25 cellular contexts compared by ENCODE assay signal in the genomic region with DNA sequence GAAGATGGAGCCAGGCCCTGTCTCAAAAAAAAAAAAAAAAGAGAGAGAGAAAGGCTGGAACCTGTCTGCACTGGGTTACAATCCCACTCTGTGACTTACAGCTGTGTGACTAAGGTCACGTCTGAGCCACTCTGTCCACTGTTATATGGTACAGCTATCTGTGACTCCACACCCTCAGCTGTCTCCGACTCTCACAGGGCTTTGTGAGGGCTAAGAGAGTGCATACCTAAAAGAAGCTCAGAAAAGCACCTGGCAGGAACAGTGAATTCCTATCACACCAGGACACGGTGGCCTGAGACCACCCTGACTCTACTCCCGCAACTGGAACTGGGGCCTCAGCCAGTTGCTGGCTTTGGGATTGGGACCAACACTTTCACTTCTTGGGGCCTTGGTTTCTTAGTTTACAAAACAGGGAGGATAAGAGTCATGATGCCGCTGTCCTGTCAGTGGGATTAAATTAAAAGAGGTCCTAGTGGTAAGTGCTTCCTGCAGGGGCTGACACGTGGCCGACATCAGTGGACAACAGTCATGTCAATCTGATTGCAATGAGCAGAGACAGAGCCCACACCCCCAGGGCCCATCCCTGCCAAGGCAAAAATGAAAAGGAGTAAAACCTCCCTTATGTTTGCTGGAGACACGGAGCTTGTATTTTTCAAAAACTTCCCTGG. TPM values are rescaled to one million over a fixed set of nuclear protein-coding genes. Genes with fewer than 3 reads are reported as not detected.
DNase-seq lines count a peak whose midpoint lies in the region; ATAC-seq, FAIRE-seq and TF ChIP-seq lines count a peak whose summit lies in the region.
"Had no signal": no experiment of that assay in that cellular context is flagged by ENCODE, and none has a peak within 500 bp of the region (broad histone marks: within the 10 kb centered on the region; RNA-seq: fewer than 3 reads in every experiment).

No MANE protein-coding gene starts in this region.

- no peak overlapping the region for H3K4me2 ChIP-seq in H1 (ENCODE audit: insufficient read depth in 1 of 2, low read depth in 2 of 2, low read length in 2 of 2)

- no peak overlapping the region for H3K4ac ChIP-seq in H1 (replicated peaks; ENCODE audit: insufficient read length, low read depth, low read length)

- no peak overlapping the region for H3K14ac ChIP-seq in H1 (ENCODE audit: insufficient read length)

- 79% methylated on average over 8 of the region's 8 CpGs; no CpG with 5 or more reads in 1 of the 2 experiments for WGBS in H1 (ENCODE audit: extremely low coverage in 1 of 2, insufficient coverage in 1 of 2, insufficient read length in 1 of 2, insufficient replicate concordance in 2 of 2, low coverage in 1 of 2, low lambda C conversion rate in 2 of 2, missing lambda C conversion rate in 1 of 2), 2 experiments
- 64 to 80% methylated on average over 8 of the region's 8 CpGs for WGBS in upper lobe of left lung, 2 donors

- DNase-seq in NCI-H2029 treated with DMSO at 0.1 percent for 48 hours (lab: John Stamatoyannopoulos, UW) (peak; percentile 52), NCI-H2029 (lab: John Stamatoyannopoulos, UW) (no peak), OCI-M1 (lab: John Stamatoyannopoulos, UW) (peak; percentile 61), H1 (ENCODE audit: low read depth in 1 of 2, low spot score in 2 of 2) (no peak), progenitor cell of endocrine pancreas (ENCODE audit: low spot score, unreplicated experiment) (no peak), upper lobe of left lung (no peak), retina (no peak), dedifferentiated amniotic fluid mesenchymal stem cell (ENCODE audit: extremely low spot score) (no peak)
- DNase-seq: 8988T; activated B cell treated with CpG ODN at 0.5 μM for 24 hours; activated CD8-positive, alpha-beta T cell treated with anti-CD3 and anti-CD28 coated beads for 36 hours; activated T-cell treated with anti-CD3 and anti-CD28 coated beads, Interleukin-2, amount 50 U/mL, for 4 hours; effector CD8-positive, alpha-beta T cell; GOT3; NCI-H1436 treated with DMSO at 0.1 percent for 48 hours; NCI-H2227 treated with DMSO at 0.1 percent for 48 hours; T-helper 1 cell had no signal

- no peak overlapping the region for H4K5ac ChIP-seq in H1 (ENCODE audit: insufficient read length, low read depth, low read length)

- H3K36me3 ChIP-seq in H1 (ENCODE audit: control insufficient read depth in 2 of 4, insufficient read depth in 4 of 4, low read length in 3 of 4), result no peaks in the 10 kb centered on the region
- no peaks in the 10 kb centered on the region for H3K36me3 ChIP-seq in upper lobe of left lung
- H3K36me3 ChIP-seq: BLaER1 treated with 17β-estradiol and CSF1 and Interleukin-3, amounts not matched to agents 10 nM and 100 nM; breast epithelium had no signal

- TF ChIP-seq RAD21 in H1 (IDR thresholded peaks at IDR 0.05 in 1 of 2, conservative IDR thresholded peaks at IDR 0.05 in 1 of 2; ENCODE audit: low read depth in 2 of 2, low read length in 2 of 2), result no peak

- H3K56ac ChIP-seq in H1 (replicated peaks; ENCODE audit: insufficient read length, low read depth, low read length), result no peak overlapping the region

- no peaks in the 10 kb centered on the region for H4K20me1 ChIP-seq in H1 (replicated peaks in 1 of 2; ENCODE audit: control insufficient read depth in 1 of 2, insufficient read depth in 2 of 2, low read length in 2 of 2)
- H4K20me1 ChIP-seq: BLaER1 treated with 17β-estradiol and CSF1 and Interleukin-3, amounts not matched to agents 10 nM and 100 nM had no signal

- peaks cover 29% of the 10 kb centered on the region for H3K4me1 Mint-ChIP-seq in progenitor cell of endocrine pancreas (ENCODE audit: low read depth)
- H3K4me1 Mint-ChIP-seq: activated B cell treated with CpG ODN at 0.5 μM for 24 hours had no signal

- no peak for TF ChIP-seq POLR2A in H1 (IDR thresholded peaks at IDR 0.05; ENCODE audit: control extremely low read depth in 1 of 2, low read depth in 2 of 2, low read length in 2 of 2)
- TF ChIP-seq POLR2A in upper lobe of left lung (IDR thresholded peaks at IDR 0.05), result no peak

- H3K4me1 ChIP-seq in H1 (replicated peaks in 1 of 4; ENCODE audit: control insufficient read depth in 3 of 4, insufficient read depth in 4 of 4, low read length in 3 of 4), result peaks cover 0 to 4% (median 2%) of the 10 kb centered on the region in 4 experiments; a peak in 3 of 7 replicates
- peaks cover 12 to 24% (median 19%) of the 10 kb centered on the region in 4 donors for H3K4me1 ChIP-seq in upper lobe of left lung
- H3K4me1 ChIP-seq: breast epithelium had no signal

- 0 out of 2 replicates have a peak overlapping the region, but pooled peaks have one; percentile 39 for H2AK5ac ChIP-seq in H1 (ENCODE audit: low read depth, low read length)

- POLR2A ChIA-PET in H1 (lab: Charles Lee; ENCODE audit: partially characterized antibody), result interaction anchor here (0.9 kb wide), 2 partner anchors 8 to 15 kb away, joined by 3 read pairs; no protein-coding TSS in a partner anchor

- H2BK20ac ChIP-seq in H1 (ENCODE audit: low read length), result 0 out of 2 replicates have a peak overlapping the region, but pooled peaks have one; percentile 93

- no peak for ATAC-seq in upper lobe of left lung (ENCODE audit: low FRiP score in 2 of 2)
- ATAC-seq: activated CD8-positive, alpha-beta T cell treated with anti-CD3 and anti-CD28 coated beads for 36 hours; activated T-cell treated with anti-CD3 and anti-CD28 coated beads, Interleukin-2, amount 50 U/mL, for 4 hours had no signal

- no peak for FAIRE-seq in H1 (lab: Jason Lieb, UNC)

- H2BK5ac ChIP-seq in H1 (ENCODE audit: low read depth, low read length), result no peak overlapping the region

- no peak overlapping the region for H2BK120ac ChIP-seq in H1 (replicated peaks; ENCODE audit: low read depth, low read length)

- H3K79me1 ChIP-seq in H1 (ENCODE audit: low read depth, low read length), result no peaks in the 10 kb centered on the region

- H3K27ac Mint-ChIP-seq in progenitor cell of endocrine pancreas, result peak overlapping the region; percentile 70
- H3K27ac Mint-ChIP-seq: activated B cell treated with CpG ODN at 0.5 μM for 24 hours; activated CD8-positive, alpha-beta T cell treated with anti-CD3 and anti-CD28 coated beads for 36 hours; activated naive CD8-positive, alpha-beta T cell had no signal

- H3K27me3 ChIP-seq in H1 (replicated peaks in 1 of 4; ENCODE audit: control insufficient read depth in 3 of 4, extremely low read depth in 1 of 4, insufficient read depth in 3 of 4, low read length in 3 of 4) (no peaks in the 10 kb centered on the region), upper lobe of left lung (no peaks in the 10 kb centered on the region)
- H3K27me3 ChIP-seq: BLaER1 treated with 17β-estradiol and CSF1 and Interleukin-3, amounts not matched to agents 10 nM and 100 nM; breast epithelium had no signal

- H4K8ac ChIP-seq in H1 (ENCODE audit: extremely low read depth, insufficient read depth, low read length), result 0 out of 2 replicates have a peak overlapping the region, but pooled peaks have one; percentile 11

- H3K79me2 ChIP-seq in H1 (ENCODE audit: control insufficient read depth in 1 of 2, insufficient read depth in 2 of 2, low read length in 2 of 2), result no peaks in the 10 kb centered on the region

- no peak overlapping the region for H3K23ac ChIP-seq in H1 (ENCODE audit: insufficient read length)

- H3K9ac ChIP-seq in H1 (replicated peaks in 1 of 4; ENCODE audit: extremely low read depth in 1 of 4, low read depth in 3 of 4, low read length in 3 of 4), result 0 out of 7 replicates have a peak overlapping the region, but pooled peaks of 1 of the 4 experiments have one; percentile 21
- H3K9ac ChIP-seq: BLaER1 treated with 17β-estradiol and CSF1 and Interleukin-3, amounts not matched to agents 10 nM and 100 nM had no signal

- TF ChIP-seq EP300 in H1 (IDR thresholded peaks at IDR 0.05; ENCODE audit: borderline replicate concordance in 1 of 2, low read depth in 2 of 2, low read length in 2 of 2) (no peak), upper lobe of left lung (IDR thresholded peaks at IDR 0.05) (no peak)

- H3K27me3 Mint-ChIP-seq in progenitor cell of endocrine pancreas, result peaks cover 70% of the 10 kb centered on the region
- H3K27me3 Mint-ChIP-seq: activated CD8-positive, alpha-beta T cell treated with anti-CD3 and anti-CD28 coated beads for 36 hours; activated naive CD8-positive, alpha-beta T cell had no signal

- no peak overlapping the region for H3K27ac ChIP-seq in H1 (ENCODE audit: low read depth, low read length)
- peak overlapping the region in 2 of 4 donors; percentile 8 to 29 for H3K27ac ChIP-seq in upper lobe of left lung
- H3K27ac ChIP-seq: breast epithelium had no signal

- peak overlapping the region; percentile 17 for H3K4me3 Mint-ChIP-seq in progenitor cell of endocrine pancreas (ENCODE audit: low read depth)
- H3K4me3 Mint-ChIP-seq: activated B cell treated with CpG ODN at 0.5 μM for 24 hours; activated CD8-positive, alpha-beta T cell treated with anti-CD3 and anti-CD28 coated beads for 36 hours; activated naive CD8-positive, alpha-beta T cell; activated T-cell treated with anti-CD3 and anti-CD28 coated beads, Interleukin-2, amount 50 U/mL, for 4 hours had no signal

- H3K23me2 ChIP-seq in H1 (ENCODE audit: low read depth, low read length), result no peaks in the 10 kb centered on the region

- no peak for TF ChIP-seq CTCF in H1 (IDR thresholded peaks at IDR 0.05; ENCODE audit: control extremely low read depth in 1 of 3, insufficient read depth in 1 of 3, low read depth in 1 of 3, low read length in 3 of 3)
- TF ChIP-seq CTCF in progenitor cell of endocrine pancreas (IDR thresholded peaks at IDR 0.05; ENCODE audit: unreplicated experiment), result no peak
- no peak for TF ChIP-seq CTCF in upper lobe of left lung (IDR thresholded peaks at IDR 0.05)

- CTCF ChIA-PET in H1 (lab: Charles Lee; ENCODE audit: partially characterized antibody), result interaction anchor here (1.0 to 3.5 kb wide), 9 partner anchors 9 to 143 kb away, joined by 3 to 21 read pairs (median 3); no protein-coding TSS in a partner anchor

- peak overlapping the region; percentile 61; the same call in 1 of the 2 replicates for H2AFZ ChIP-seq in H1 (ENCODE audit: low read length)

- H4K91ac ChIP-seq in H1 (replicated peaks; ENCODE audit: insufficient read length, low read length), result no peak overlapping the region

- H3K9me3 ChIP-seq in H1 (ENCODE audit: insufficient read depth in 2 of 2, low read depth in 1 of 2, low read length in 1 of 2) (no peaks in the 10 kb centered on the region), upper lobe of left lung (no peaks in the 10 kb centered on the region)
- H3K9me3 ChIP-seq: BLaER1 treated with 17β-estradiol and CSF1 and Interleukin-3, amounts not matched to agents 10 nM and 100 nM; breast epithelium had no signal

- H3K9me3 Mint-ChIP-seq in progenitor cell of endocrine pancreas (ENCODE audit: low read depth), result no peaks in the 10 kb centered on the region
- H3K9me3 Mint-ChIP-seq: activated B cell treated with CpG ODN at 0.5 μM for 24 hours; activated CD8-positive, alpha-beta T cell treated with anti-CD3 and anti-CD28 coated beads for 36 hours; activated T-cell treated with anti-CD3 and anti-CD28 coated beads, Interleukin-2, amount 50 U/mL, for 4 hours had no signal

- H3K18ac ChIP-seq in H1 (ENCODE audit: extremely low read depth, low read length), result no peak overlapping the region

- no peak overlapping the region for H2BK15ac ChIP-seq in H1 (ENCODE audit: low read length)

- no peak overlapping the region for H3K4me3 ChIP-seq in H1 (ENCODE audit: extremely low read depth in 1 of 4, insufficient read depth in 2 of 4, low read depth in 3 of 4, low read length in 4 of 4)
- no peak overlapping the region for H3K4me3 ChIP-seq in upper lobe of left lung
- H3K4me3 ChIP-seq: BLaER1 treated with 17β-estradiol and CSF1 and Interleukin-3, amounts not matched to agents 10 nM and 100 nM; breast epithelium; lung had no signal

- no peaks in the 10 kb centered on the region for H3K36me3 Mint-ChIP-seq in progenitor cell of endocrine pancreas (ENCODE audit: insufficient read depth)
- H3K36me3 Mint-ChIP-seq: activated naive CD8-positive, alpha-beta T cell had no signal

- peak overlapping the region; percentile 17; the same call in 1 of the 2 replicates for H2BK12ac ChIP-seq in H1 (ENCODE audit: low read depth, low read length)

RNA-seq across cellular contexts. Expression of a gene that starts 5.8 kb away (rescaled TPM):
- total RNA-seq in H1 (2021; fragmentation: NEBNext Ultra II Directional; extraction: Animal tissue kit (Norgen Biotek cat#: 25700)), result 0.07 TPM in 1 of 2 replicates, not detected in the other
- polyA plus RNA-seq in H1 (2011; rRNA removed), result under 0.01 and 0.02 TPM in 2 replicates
- 0.01 TPM for polyA plus RNA-seq in H1 (2011; cell fraction: cytosol; rRNA removed)
- polyA plus RNA-seq in H1 (2011; cell fraction: nucleus; rRNA removed), result 0.03 TPM
- 0.03 to 0.04 TPM (median 0.03 TPM) in 3 of 4 replicates, not detected in the other for polyA plus RNA-seq in H1 (2012, experiment 1 of 2)
- not detected for polyA plus RNA-seq in H1 (2012, experiment 2 of 2)
- 0.08 TPM for polyA plus RNA-seq in H1 (2013, experiment 1 of 2)
- polyA plus RNA-seq in H1 (2013, experiment 2 of 2), result 0.07 TPM
- polyA minus RNA-seq in H1 (2011; rRNA and poly(A)+ RNA removed), result 0.02 and 0.03 TPM in 2 replicates
- not detected for polyA minus RNA-seq in H1 (2011; cell fraction: cytosol; rRNA and poly(A)+ RNA removed)
- not detected for polyA minus RNA-seq in H1 (2011; cell fraction: nucleus; rRNA and poly(A)+ RNA removed)
- total RNA-seq in progenitor cell of endocrine pancreas (0.04 TPM in 1 of 2 replicates, not detected in the other), upper lobe of left lung (100 to 1,000 TPM in 1 of 6 donors, 10 to 100 TPM in 5; 25.1 to 160 (median 68.8) TPM)
- total RNA-seq: activated B cell treated with CpG ODN at 0.5 μM for 24 hours, fibroblast of lung had no signal
- polyA plus RNA-seq: neural cell had no signal

RNA-seq across cellular contexts. Expression of a gene that starts 42.4 kb away (rescaled TPM):
- 0.43 and 0.75 TPM in 2 replicates for total RNA-seq in H1 (2021; fragmentation: NEBNext Ultra II Directional; extraction: Animal tissue kit (Norgen Biotek cat#: 25700))
- polyA plus RNA-seq in H1 (2011; rRNA removed), result 0.21 and 0.46 TPM in 2 replicates
- 0.28 TPM for polyA plus RNA-seq in H1 (2011; cell fraction: cytosol; rRNA removed)
- 0.68 TPM for polyA plus RNA-seq in H1 (2011; cell fraction: nucleus; rRNA removed)
- 0.16 to 0.40 TPM (median 0.22 TPM) in 4 replicates for polyA plus RNA-seq in H1 (2012, experiment 1 of 2)
- 0.31 TPM for polyA plus RNA-seq in H1 (2012, experiment 2 of 2)
- 0.36 TPM for polyA plus RNA-seq in H1 (2013, experiment 1 of 2)
- 0.33 TPM for polyA plus RNA-seq in H1 (2013, experiment 2 of 2)
- polyA minus RNA-seq in H1 (2011; rRNA and poly(A)+ RNA removed), result 0.12 and 0.19 TPM in 2 replicates
- not detected for polyA minus RNA-seq in H1 (2011; cell fraction: cytosol; rRNA and poly(A)+ RNA removed)
- polyA minus RNA-seq in H1 (2011; cell fraction: nucleus; rRNA and poly(A)+ RNA removed), result 0.40 TPM
- total RNA-seq in progenitor cell of endocrine pancreas (0.19 and 0.36 TPM in 2 replicates), upper lobe of left lung (100 to 1,000 TPM in 3 of 6 donors, 10 to 100 TPM in 3; 17.8 to 235 (median 88.1) TPM)
- total RNA-seq: activated B cell treated with CpG ODN at 0.5 μM for 24 hours; activated CD8-positive, alpha-beta T cell treated with anti-CD3 and anti-CD28 coated beads for 36 hours had no signal
- polyA plus RNA-seq: neural cell had no signal

RNA-seq across cellular contexts. Expression of a gene that starts 56.8 kb away (rescaled TPM):
- not detected in 2 replicates for total RNA-seq in H1 (2021; fragmentation: NEBNext Ultra II Directional; extraction: Animal tissue kit (Norgen Biotek cat#: 25700))
- polyA plus RNA-seq in H1 (2011; rRNA removed), result 0.05 and 0.14 TPM in 2 replicates
- 0.08 TPM for polyA plus RNA-seq in H1 (2011; cell fraction: cytosol; rRNA removed)
- 0.10 TPM for polyA plus RNA-seq in H1 (2011; cell fraction: nucleus; rRNA removed)
- not detected in 4 replicates for polyA plus RNA-seq in H1 (2012, experiment 1 of 2)
- not detected for polyA plus RNA-seq in H1 (2012, experiment 2 of 2)
- polyA plus RNA-seq in H1 (2013, experiment 1 of 2), result not detected
- 0.04 TPM for polyA plus RNA-seq in H1 (2013, experiment 2 of 2)
- not detected in 2 replicates for polyA minus RNA-seq in H1 (2011; rRNA and poly(A)+ RNA removed)
- not detected for polyA minus RNA-seq in H1 (2011; cell fraction: cytosol; rRNA and poly(A)+ RNA removed)
- not detected for polyA minus RNA-seq in H1 (2011; cell fraction: nucleus; rRNA and poly(A)+ RNA removed)
- total RNA-seq in progenitor cell of endocrine pancreas, result not detected in 2 replicates
- under 1 TPM in 1 of 6 donors, not detected in 5; 0.30 TPM for total RNA-seq in upper lobe of left lung
- total RNA-seq: activated B cell treated with CpG ODN at 0.5 μM for 24 hours; activated CD8-positive, alpha-beta T cell treated with anti-CD3 and anti-CD28 coated beads for 36 hours; activated T-cell treated with anti-CD3 and anti-CD28 coated beads, Interleukin-2, amount 50 U/mL, for 4 hours; breast epithelium; fibroblast of lung; lung; pulmonary artery endothelial cell; temporal lobe had no signal
- polyA plus RNA-seq: fibroblast of lung, neural cell had no signal

Comparison
In these comparisons a context has a peak if more than half of its experiments do, and no peak if none do; other contexts are left out.
1. DNase-seq: peak in NCI-H2029 treated with DMSO at 0.1 percent for 48 hours (single experiment) and OCI-M1 (single experiment); none in NCI-H2029 (single experiment), H1 (0 of 2), progenitor cell of endocrine pancreas (single experiment), upper lobe of left lung (0 of 2), retina (single experiment) and dedifferentiated amniotic fluid mesenchymal stem cell (single experiment).
2. RNA of a gene that starts 5.8 kb away (total RNA-seq): 25.1 to 160 TPM in upper lobe of left lung; 0.07 TPM in H1 and 0.04 TPM in progenitor cell of endocrine pancreas; every median in the first group is over 10 times any median in the second.
3. RNA of a gene that starts 42.4 kb away (total RNA-seq): 17.8 to 235 TPM in upper lobe of left lung; 0.43 to 0.75 TPM in H1 and 0.19 to 0.36 TPM in progenitor cell of endocrine pancreas; every median in the first group is over 10 times any median in the second.